Comparison of ENCODE assay signal across 11 cellular contexts in the genomic region with DNA sequence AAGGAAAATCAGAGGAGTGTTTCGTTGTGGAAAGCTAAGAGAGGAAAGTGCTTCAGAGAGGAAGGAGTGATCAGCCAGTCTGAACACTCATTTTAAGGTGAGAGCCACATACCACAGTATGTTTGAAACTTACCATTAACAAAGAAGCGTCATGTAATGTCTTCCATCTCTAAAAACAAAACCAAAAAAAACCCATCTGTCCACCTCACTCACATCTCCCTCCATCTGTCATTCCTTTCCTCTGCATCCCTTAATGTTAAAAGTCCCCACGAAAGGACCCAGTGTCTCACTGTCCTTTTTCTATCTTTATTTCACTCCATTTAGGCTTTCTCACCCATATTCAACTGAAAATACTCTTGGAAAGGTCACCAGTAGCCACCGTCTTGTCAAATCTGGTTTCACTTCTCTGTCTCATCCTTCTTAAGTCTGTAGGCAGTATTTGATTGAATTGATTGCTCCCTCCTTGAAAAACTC. TPM values are rescaled to one million over a fixed set of nuclear protein-coding genes. Genes with fewer than 3 reads are reported as not detected.
DNase-seq lines count a peak whose midpoint lies in the region; ATAC-seq and TF ChIP-seq lines count a peak whose summit lies in the region.
"Had no signal": no experiment of that assay in that cellular context is flagged by ENCODE, and none has a peak within 500 bp of the region (broad histone marks: within the 10 kb centered on the region; RNA-seq: fewer than 3 reads in every experiment).

No MANE protein-coding gene starts in this region.

- H3K9me3 Mint-ChIP-seq in CD14-positive monocyte, result peaks cover 0 to 2% (median 0%) of the 10 kb centered on the region in 7 donors
- H3K9me3 Mint-ChIP-seq: brain had no signal

- H3K27me3 Mint-ChIP-seq in CD14-positive monocyte (ENCODE audit: low read depth in 3 of 3), result no peaks in the 10 kb centered on the region
- H3K27me3 Mint-ChIP-seq: brain had no signal

- no peak overlapping the region for H3K4me3 Mint-ChIP-seq in CD14-positive monocyte
- H3K4me3 Mint-ChIP-seq: brain had no signal

- intact Hi-C loops in CD14-positive monocyte (cut with micrococcal nuclease), result loop anchor here in 1 of 2 donors (10.0 kb wide), 1 partner anchor 109 kb away; the partner anchor contains the start of gene PTPRA

- peaks cover 9% of the 10 kb centered on the region for H3K4me1 Mint-ChIP-seq in CD14-positive monocyte

- DNase-seq in GM10266 (ENCODE audit: extremely low spot score), result peak; percentile 56
- peak; percentile 24 for DNase-seq in germinal center (ENCODE audit: low spot score)
- DNase-seq in mucosa of gallbladder (ENCODE audit: low spot score), result no peak
- DNase-seq in NCI-H1417 (lab: John Stamatoyannopoulos, UW), result no peak
- no peak for DNase-seq in CD14-positive monocyte (ENCODE audit: low spot score)
- DNase-seq in effector CD4-positive, alpha-beta T cell, result no peak
- DNase-seq: NCI-H2029 treated with DMSO at 0.1 percent for 48 hours had no signal

- H3K36me3 Mint-ChIP-seq in CD14-positive monocyte, result peaks cover 20 to 24% of the 10 kb centered on the region in 2 donors

- no peak overlapping the region for H3K27ac Mint-ChIP-seq in CD14-positive monocyte
- H3K27ac Mint-ChIP-seq: brain had no signal

- TF ChIP-seq CTCF in GM10266 (IDR thresholded peaks at IDR 0.05; ENCODE audit: control insufficient read depth, insufficient read depth, low read depth, missing control alignments) (no peak), CD14-positive monocyte (IDR thresholded peaks at IDR 0.05) (no peak)

- ATAC-seq in GM19395 (IDR thresholded peaks at IDR 0.05; ENCODE audit: unreplicated experiment), result peak; percentile 77
- peak; percentile 66 for ATAC-seq in HG03175 (IDR thresholded peaks at IDR 0.05; ENCODE audit: unreplicated experiment)

RNA-seq across cellular contexts. Expression of gene GNRH2, which starts 59.4 kb away (rescaled TPM):
- total RNA-seq in mucosa of gallbladder, result 0.75 TPM
- not detected for polyA plus RNA-seq in CD14-positive monocyte
- total RNA-seq: skeletal muscle tissue had no signal

Comparison
In these comparisons a context has a peak if more than half of its experiments do, and no peak if none do; other contexts are left out.
1. DNase-seq: peak in GM10266 (single experiment) and germinal center (single experiment); none in mucosa of gallbladder (single experiment), NCI-H1417 (0 of 3), CD14-positive monocyte (single experiment) and effector CD4-positive, alpha-beta T cell (single experiment).